Comparison of ENCODE assay signal across 8 cellular contexts in the genomic region with DNA sequence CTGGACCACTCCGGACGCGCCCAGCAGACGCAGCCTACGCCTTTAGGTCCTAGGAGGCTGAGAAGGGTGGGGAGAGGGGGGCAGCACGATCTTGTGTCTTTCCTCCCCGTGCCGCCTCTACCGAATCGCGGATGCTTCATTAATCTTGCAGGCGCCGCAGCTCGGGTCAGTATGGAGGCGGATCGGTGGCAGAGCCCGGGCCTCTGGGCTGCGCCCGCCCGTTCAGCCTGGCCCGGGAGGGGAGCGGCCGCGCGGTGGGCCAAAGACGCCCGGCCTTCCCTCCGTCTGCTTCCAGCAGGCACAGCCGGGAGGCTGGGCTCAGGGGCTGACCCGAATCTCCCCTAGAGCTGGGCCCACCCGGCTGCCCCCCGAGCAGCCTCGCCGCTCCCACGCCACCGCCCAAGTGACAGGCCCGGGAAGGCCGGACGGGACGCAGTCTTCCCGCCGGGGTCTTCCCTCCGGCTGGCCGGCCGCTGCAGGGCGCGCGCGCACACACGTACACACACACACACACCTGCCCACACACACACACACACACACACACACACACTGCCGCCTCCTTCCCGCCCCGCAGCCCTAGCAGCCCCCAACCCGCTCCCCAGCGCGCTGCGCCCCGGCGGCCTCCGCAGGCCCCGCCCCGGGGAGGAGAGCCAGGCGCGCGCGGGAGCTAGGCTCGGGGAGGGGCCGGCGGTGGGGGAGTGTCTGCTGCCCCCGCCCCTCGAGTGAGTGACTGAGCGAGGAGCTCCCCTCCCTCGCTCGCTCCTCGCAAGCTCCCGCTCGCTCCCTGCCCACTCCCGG. TPM values are rescaled to one million over a fixed set of nuclear protein-coding genes. Genes with fewer than 3 reads are reported as not detected.
DNase-seq lines count a peak whose midpoint lies in the region; ATAC-seq and TF ChIP-seq lines count a peak whose summit lies in the region.

Gene C1orf21 (plus strand): TSS at position 759 of the 798 bp plus-strand sequence. CDS start 90,481 bp downstream, outside the sequence.

- TF ChIP-seq EP300 in upper lobe of left lung (IDR thresholded peaks at IDR 0.05), result no peak

- no peaks in the 10 kb centered on the region for H3K36me3 ChIP-seq in upper lobe of left lung

- H3K4me3 Mint-ChIP-seq in T-helper 1 cell treated with Interleukin-12 subunit alpha and Interleukin-12 subunit beta and Interleukin-4 antibody, amounts not matched to agents 30 μg/mL and 1 μg/mL, for 36 hours, result peak within 1 kb of the TSS; percentile 85
- peak within 1 kb of the TSS; percentile 87 for H3K4me3 Mint-ChIP-seq in progenitor cell of endocrine pancreas (ENCODE audit: low read depth)

- no peaks in the 10 kb centered on the region for H3K9me3 ChIP-seq in upper lobe of left lung

- peak; percentile 76 for ATAC-seq in HG02571 (IDR thresholded peaks at IDR 0.05; ENCODE audit: unreplicated experiment)
- peak; percentile 95 for ATAC-seq in left ventricle myocardium superior
- ATAC-seq in upper lobe of left lung (ENCODE audit: low FRiP score in 2 of 2), result peak; percentile 97

- H3K9me3 Mint-ChIP-seq in T-helper 1 cell treated with Interleukin-12 subunit alpha and Interleukin-12 subunit beta and Interleukin-4 antibody, amounts not matched to agents 30 μg/mL and 1 μg/mL, for 36 hours, result no peaks in the 10 kb centered on the region
- no peaks in the 10 kb centered on the region for H3K9me3 Mint-ChIP-seq in progenitor cell of endocrine pancreas (ENCODE audit: low read depth)

- WGBS in upper lobe of left lung, 2 donors, result 2 to 19% methylated on average over 11 to 19 of the region's 78 CpGs

- peak in 3 of 4 donors; percentile 41 to 87 (median 59) for TF ChIP-seq POLR2A in upper lobe of left lung (IDR thresholded peaks at IDR 0.05)

- peaks cover 2% of the 10 kb centered on the region for H3K36me3 Mint-ChIP-seq in T-helper 1 cell treated with Interleukin-12 subunit alpha and Interleukin-12 subunit beta and Interleukin-4 antibody, amounts not matched to agents 30 μg/mL and 1 μg/mL, for 36 hours (ENCODE audit: low read depth)
- no peaks in the 10 kb centered on the region for H3K36me3 Mint-ChIP-seq in progenitor cell of endocrine pancreas (ENCODE audit: insufficient read depth)

- peak within 1 kb of the TSS; percentile 63 for H3K27ac Mint-ChIP-seq in T-helper 1 cell treated with Interleukin-12 subunit alpha and Interleukin-12 subunit beta and Interleukin-4 antibody, amounts not matched to agents 30 μg/mL and 1 μg/mL, for 36 hours
- H3K27ac Mint-ChIP-seq in progenitor cell of endocrine pancreas, result peak within 1 kb of the TSS; percentile 80

- DNase-seq in GM04503 (ENCODE audit: low read depth) (peak; percentile 37), NCI-H1105 treated with DMSO at 0.1 percent for 48 hours (lab: John Stamatoyannopoulos, UW) (peak; percentile 90), anterior cingulate cortex (lab: John Stamatoyannopoulos, UW) (peak in 55 of 58 donors; percentile 28 to 93 (median 81)), left ventricle myocardium superior (peak; percentile 95), progenitor cell of endocrine pancreas (ENCODE audit: low spot score, unreplicated experiment) (peak; percentile 85), upper lobe of left lung (peak; percentile 92 to 96)

- H3K4me1 Mint-ChIP-seq in T-helper 1 cell treated with Interleukin-12 subunit alpha and Interleukin-12 subunit beta and Interleukin-4 antibody, amounts not matched to agents 30 μg/mL and 1 μg/mL, for 36 hours (ENCODE audit: low read depth), result peaks cover 17% of the 10 kb centered on the region
- peaks cover 12% of the 10 kb centered on the region for H3K4me1 Mint-ChIP-seq in progenitor cell of endocrine pancreas (ENCODE audit: low read depth)

- H3K4me3 ChIP-seq in upper lobe of left lung, result peak within 1 kb of the TSS; percentile 64 to 95 (median 80)

- peaks cover 11 to 37% (median 15%) of the 10 kb centered on the region in 4 donors for H3K4me1 ChIP-seq in upper lobe of left lung

- peak within 1 kb of the TSS; percentile 71 to 92 (median 86) for H3K27ac ChIP-seq in upper lobe of left lung

- intact Hi-C loops in left ventricle myocardium superior (cut with micrococcal nuclease), result loop anchor here (10.0 kb wide), 1 partner anchor 178 kb away; no protein-coding TSS in a partner anchor

- peaks cover 84% of the 10 kb centered on the region for H3K27me3 Mint-ChIP-seq in T-helper 1 cell treated with Interleukin-12 subunit alpha and Interleukin-12 subunit beta and Interleukin-4 antibody, amounts not matched to agents 30 μg/mL and 1 μg/mL, for 36 hours (ENCODE audit: low read depth)
- peaks cover 77% of the 10 kb centered on the region for H3K27me3 Mint-ChIP-seq in progenitor cell of endocrine pancreas

- peaks cover 0 to 8% (median 0%) of the 10 kb centered on the region in 4 donors for H3K27me3 ChIP-seq in upper lobe of left lung

- TF ChIP-seq CTCF in progenitor cell of endocrine pancreas (IDR thresholded peaks at IDR 0.05; ENCODE audit: unreplicated experiment) (no peak), upper lobe of left lung (IDR thresholded peaks at IDR 0.05) (no peak)

RNA-seq across cellular contexts. Expression of gene C1orf21, which starts in this region (rescaled TPM):
- total RNA-seq in left ventricle myocardium superior, result 45.6 TPM
- 10.0 and 11.3 TPM in 2 replicates for total RNA-seq in progenitor cell of endocrine pancreas
- total RNA-seq in upper lobe of left lung, result 100 to 1,000 TPM in 1 of 6 donors, 10 to 100 TPM in 5; 21.4 to 110 (median 49.2) TPM

Comparison
In these comparisons a context has a peak if more than half of its experiments do, and no peak if none do; other contexts are left out.
1. Peak in every context shown above with its lines: DNase-seq, ATAC-seq, H3K4me3 ChIP-seq and H3K27ac ChIP-seq.
2. DNase-seq: peak in every context shown above with its lines; median percentile 95 in left ventricle myocardium superior; 94 in upper lobe of left lung; 90 in NCI-H1105 treated with DMSO at 0.1 percent for 48 hours; 85 in progenitor cell of endocrine pancreas; 81 in anterior cingulate cortex; 37 in GM04503.